In the genomic region with DNA sequence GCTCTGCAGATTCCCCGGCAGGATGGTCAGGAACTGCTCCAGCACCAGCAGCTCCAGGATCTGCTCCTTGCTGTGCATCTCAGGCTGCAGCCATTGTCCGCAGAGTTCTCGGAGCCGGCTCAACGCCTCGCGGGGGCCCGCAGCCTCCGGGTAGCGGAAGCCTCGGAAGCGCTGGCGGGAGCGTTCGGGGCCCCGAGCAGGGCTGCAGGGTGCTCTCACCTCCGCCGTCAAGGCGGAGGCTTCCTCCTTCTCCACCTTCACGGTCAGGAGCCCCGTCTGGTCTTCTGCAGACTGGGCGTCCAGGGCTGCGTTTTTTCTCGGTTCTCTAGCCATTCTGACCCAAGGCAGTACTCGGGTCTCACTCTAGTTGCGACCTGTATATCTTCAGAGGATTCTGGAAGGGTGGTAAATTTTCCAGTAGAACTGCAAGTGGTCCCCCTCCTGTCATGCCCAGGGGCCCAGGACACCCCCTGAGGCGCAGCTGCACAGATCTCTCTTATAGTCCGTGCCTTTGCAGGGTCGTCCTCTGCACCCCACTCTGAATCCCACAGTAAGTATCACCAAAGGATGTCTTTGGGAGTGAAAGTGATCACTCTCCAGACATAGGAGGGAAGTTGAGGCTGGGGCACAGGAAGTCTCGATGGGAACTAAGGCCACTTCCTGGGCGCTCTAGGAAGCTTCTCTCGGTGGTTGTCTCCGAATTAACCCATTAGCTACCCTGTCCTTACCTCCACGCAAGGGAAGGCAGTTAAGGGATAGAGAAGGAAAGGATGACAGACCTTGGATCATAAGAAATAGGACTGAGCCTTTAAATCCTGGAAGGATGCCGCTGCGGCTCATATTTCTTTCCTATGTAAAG, we compare ENCODE assay signal across 1 cellular context.
TF ChIP-seq lines count a peak whose summit lies in the region.

Gene ZKSCAN4 (minus strand): TSS at position 622 of the 859 bp plus-strand sequence. CDS start 289 bp downstream, at position 333.

TF ChIP-seq in K562, 482 proteins besides CTCF, POLR2A, EP300 and RAD21 (continued from another document and continues in another):
- TF ChIP-seq ZNF592 (IDR thresholded peaks at IDR 0.05) (peak; percentile 34; the same call in 1 of the 2 replicates), SMARCA4 (IDR thresholded peaks at IDR 0.05) (no peak), SMAD1 (IDR thresholded peaks at IDR 0.05; ENCODE audit: low read depth, low read length, partially characterized antibody) (no peak), SIRT6 (IDR thresholded peaks at IDR 0.05; ENCODE audit: low read depth, low read length) (no peak), MCM7 (IDR thresholded peaks at IDR 0.05) (no peak), E2F6 (IDR thresholded peaks at IDR 0.05; ENCODE audit: borderline replicate concordance in 1 of 2, extremely low read depth in 1 of 2, insufficient read depth in 1 of 2, insufficient read length in 1 of 2, low read depth in 1 of 2, low read length in 1 of 2, poor library complexity in 1 of 2, severe bottlenecking in 1 of 2) (peak in 1 of 2 experiments; percentile 42), ZNF584 (CRISPR knock-in tag; IDR thresholded peaks at IDR 0.05; ENCODE audit: low read depth) (no peak), TEAD4 (IDR thresholded peaks at IDR 0.05; ENCODE audit: low read length) (peak; percentile 53), TEAD4 (CRISPR knock-in tag; IDR thresholded peaks at IDR 0.05; ENCODE audit: borderline replicate concordance) (no peak), ZNF408 (CRISPR knock-in tag; IDR thresholded peaks at IDR 0.05; ENCODE audit: low read depth) (no peak), GABPB2 (CRISPR knock-in tag; conservative IDR thresholded peaks at IDR 0.05) (no peak), ZNF780A (CRISPR knock-in tag; IDR thresholded peaks at IDR 0.05) (no peak), RHOXF2B (CRISPR knock-in tag; conservative IDR thresholded peaks at IDR 0.05) (no peak), DIDO1 (tag; IDR thresholded peaks at IDR 0.05; ENCODE audit: low read depth) (peak; percentile 98), TARDBP (IDR thresholded peaks at IDR 0.05) (peak; percentile 83), FOSL1 (tag; conservative IDR thresholded peaks at IDR 0.05) (no peak), HLTF (IDR thresholded peaks at IDR 0.05) (no peak), SAFB (IDR thresholded peaks at IDR 0.05; ENCODE audit: borderline replicate concordance, low read depth, low read length) (no peak), ZNF24 (IDR thresholded peaks at IDR 0.05) (peak; percentile 67; the same call in 1 of the 2 replicates), E2F3 (CRISPR knock-in tag; IDR thresholded peaks at IDR 0.05) (no peak), ZNF431 (CRISPR knock-in tag; IDR thresholded peaks at IDR 0.05) (no peak), ZNF77 (CRISPR knock-in tag; IDR thresholded peaks at IDR 0.05) (no peak), SIN3A (IDR thresholded peaks at IDR 0.05; ENCODE audit: borderline replicate concordance in 2 of 2, control insufficient read depth in 1 of 2, low read depth in 2 of 2, low read length in 2 of 2) (peak; percentile 75 to 82; a peak in 3 of 4 replicates), STAG1 (CRISPR knock-in tag; IDR thresholded peaks at IDR 0.05; ENCODE audit: borderline replicate concordance) (no peak), SMC3 (conservative IDR thresholded peaks at IDR 0.05; ENCODE audit: insufficient read depth, low read depth, low read length) (0 out of 2 replicates have a peak, but pooled peaks have one; percentile 10), CBX3 (IDR thresholded peaks at IDR 0.05; ENCODE audit: borderline replicate concordance in 1 of 2, low read length in 2 of 2) (peak in 1 of 2 experiments; percentile 89; a peak in 2 of 3 replicates), STAT5A (IDR thresholded peaks at IDR 0.05; ENCODE audit: borderline replicate concordance, low read length) (peak; percentile 39; the same call in 1 of the 2 replicates), HDAC1 (IDR thresholded peaks at IDR 0.05) (peak in 1 of 2 experiments; percentile 81; a peak in 2 of 4 replicates), L3MBTL2 (IDR thresholded peaks at IDR 0.05) (peak; percentile 10; the same call in 1 of the 2 replicates), E4F1 (CRISPR knock-in tag; IDR thresholded peaks at IDR 0.05; ENCODE audit: borderline replicate concordance) (no peak), ARID2 (IDR thresholded peaks at IDR 0.05) (no peak), PTTG1 (tag; IDR thresholded peaks at IDR 0.05; ENCODE audit: low read depth) (no peak), MCM5 (IDR thresholded peaks at IDR 0.05; ENCODE audit: low read depth) (no peak)
- TF ChIP-seq, protein P1, sequence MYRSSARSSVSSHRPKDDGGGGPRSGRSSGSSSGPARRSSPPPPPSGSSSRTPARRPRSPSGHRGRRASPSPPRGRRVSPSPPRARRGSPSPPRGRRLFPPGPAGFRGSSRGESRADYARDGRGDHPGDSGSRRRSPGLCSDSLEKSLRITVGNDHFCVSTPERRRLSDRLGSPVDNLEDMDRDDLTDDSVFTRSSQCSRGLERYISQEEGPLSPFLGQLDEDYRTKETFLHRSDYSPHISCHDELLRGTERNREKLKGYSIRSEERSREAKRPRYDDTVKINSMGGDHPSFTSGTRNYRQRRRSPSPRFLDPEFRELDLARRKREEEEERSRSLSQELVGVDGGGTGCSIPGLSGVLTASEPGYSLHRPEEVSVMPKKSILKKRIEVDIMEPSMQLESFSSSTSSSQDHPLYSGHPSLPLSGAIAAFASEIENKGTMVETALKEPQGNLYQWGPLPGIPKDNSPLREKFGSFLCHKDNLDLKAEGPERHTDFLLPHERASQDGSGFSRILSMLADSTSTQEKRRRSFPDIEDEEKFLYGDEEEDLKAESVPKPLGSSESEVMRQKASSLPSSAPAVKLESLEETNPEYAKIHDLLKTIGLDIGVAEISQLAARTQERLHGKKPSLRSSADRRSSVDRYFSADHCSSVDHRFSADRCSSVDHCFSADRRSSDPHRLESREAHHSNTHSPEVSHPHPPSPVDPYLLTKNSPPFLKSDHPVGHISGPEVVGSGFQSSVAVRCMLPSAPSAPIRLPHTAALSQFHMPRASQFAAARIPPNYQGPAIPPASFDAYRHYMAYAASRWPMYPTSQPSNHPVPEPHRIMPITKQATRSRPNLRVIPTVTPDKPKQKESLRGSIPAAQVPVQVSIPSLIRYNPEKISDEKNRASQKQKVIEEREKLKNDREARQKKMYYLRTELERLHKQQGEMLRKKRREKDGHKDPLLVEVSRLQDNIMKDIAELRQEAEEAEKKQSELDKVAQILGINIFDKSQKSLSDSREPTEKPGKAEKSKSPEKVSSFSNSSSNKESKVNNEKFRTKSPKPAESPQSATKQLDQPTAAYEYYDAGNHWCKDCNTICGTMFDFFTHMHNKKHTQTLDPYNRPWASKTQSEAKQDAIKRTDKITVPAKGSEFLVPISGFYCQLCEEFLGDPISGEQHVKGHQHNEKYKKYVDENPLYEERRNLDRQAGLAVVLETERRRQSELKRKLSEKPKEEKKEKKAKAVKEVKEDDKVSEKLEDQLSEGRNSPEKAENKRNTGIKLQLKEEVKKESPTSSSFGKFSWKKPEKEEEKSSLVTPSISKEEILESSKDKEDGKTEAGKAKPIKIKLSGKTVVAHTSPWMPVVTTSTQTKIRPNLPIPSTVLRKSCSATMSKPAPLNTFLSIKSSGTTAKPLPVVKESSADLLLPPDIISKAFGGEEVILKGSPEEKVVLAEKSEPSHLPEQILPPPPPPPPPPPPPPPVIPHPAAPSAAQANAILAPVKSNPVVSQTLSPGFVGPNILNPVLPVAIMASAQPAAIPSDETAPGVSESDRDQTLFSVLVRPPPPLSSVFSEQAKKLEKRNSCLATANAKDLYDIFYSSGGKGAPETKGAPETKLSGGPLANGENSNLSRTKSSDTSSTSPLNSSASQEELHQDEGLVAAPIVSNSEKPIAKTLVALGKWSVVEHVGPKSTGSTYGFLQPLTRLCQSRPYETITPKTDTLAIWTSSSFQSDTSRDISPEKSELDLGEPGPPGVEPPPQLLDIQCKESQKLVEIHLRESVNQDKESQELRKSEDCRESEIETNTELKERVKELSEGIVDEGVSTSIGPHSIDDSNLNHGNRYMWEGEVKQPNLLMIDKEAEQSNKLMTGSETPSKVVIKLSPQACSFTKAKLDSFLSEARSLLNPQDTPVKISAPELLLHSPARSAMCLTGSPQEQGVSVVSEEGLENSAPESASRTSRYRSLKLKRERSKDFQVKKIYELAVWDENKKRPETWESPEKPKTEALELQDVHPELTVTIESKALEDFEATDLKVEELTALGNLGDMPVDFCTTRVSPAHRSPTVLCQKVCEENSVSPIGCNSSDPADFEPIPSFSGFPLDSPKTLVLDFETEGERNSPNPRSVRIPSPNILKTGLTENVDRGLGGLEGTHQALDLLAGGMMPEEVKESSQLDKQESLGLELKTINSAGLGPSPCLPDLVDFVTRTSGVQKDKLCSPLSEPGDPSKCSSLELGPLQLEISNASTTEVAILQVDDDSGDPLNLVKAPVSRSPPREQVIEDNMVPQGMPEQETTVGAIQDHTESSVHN (IDR thresholded peaks at IDR 0.05; ENCODE audit: borderline replicate concordance in 1 of 2, low read depth in 1 of 2), result no peak; a peak in 1 of 4 replicates
- TF ChIP-seq, protein P2, sequence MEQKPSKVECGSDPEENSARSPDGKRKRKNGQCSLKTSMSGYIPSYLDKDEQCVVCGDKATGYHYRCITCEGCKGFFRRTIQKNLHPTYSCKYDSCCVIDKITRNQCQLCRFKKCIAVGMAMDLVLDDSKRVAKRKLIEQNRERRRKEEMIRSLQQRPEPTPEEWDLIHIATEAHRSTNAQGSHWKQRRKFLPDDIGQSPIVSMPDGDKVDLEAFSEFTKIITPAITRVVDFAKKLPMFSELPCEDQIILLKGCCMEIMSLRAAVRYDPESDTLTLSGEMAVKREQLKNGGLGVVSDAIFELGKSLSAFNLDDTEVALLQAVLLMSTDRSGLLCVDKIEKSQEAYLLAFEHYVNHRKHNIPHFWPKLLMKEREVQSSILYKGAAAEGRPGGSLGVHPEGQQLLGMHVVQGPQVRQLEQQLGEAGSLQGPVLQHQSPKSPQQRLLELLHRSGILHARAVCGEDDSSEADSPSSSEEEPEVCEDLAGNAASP (IDR thresholded peaks at IDR 0.05), result no peak
- TF ChIP-seq, protein P3, sequence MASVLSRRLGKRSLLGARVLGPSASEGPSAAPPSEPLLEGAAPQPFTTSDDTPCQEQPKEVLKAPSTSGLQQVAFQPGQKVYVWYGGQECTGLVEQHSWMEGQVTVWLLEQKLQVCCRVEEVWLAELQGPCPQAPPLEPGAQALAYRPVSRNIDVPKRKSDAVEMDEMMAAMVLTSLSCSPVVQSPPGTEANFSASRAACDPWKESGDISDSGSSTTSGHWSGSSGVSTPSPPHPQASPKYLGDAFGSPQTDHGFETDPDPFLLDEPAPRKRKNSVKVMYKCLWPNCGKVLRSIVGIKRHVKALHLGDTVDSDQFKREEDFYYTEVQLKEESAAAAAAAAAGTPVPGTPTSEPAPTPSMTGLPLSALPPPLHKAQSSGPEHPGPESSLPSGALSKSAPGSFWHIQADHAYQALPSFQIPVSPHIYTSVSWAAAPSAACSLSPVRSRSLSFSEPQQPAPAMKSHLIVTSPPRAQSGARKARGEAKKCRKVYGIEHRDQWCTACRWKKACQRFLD (CRISPR knock-in tag; IDR thresholded peaks at IDR 0.05), result 0 out of 2 replicates have a peak, but pooled peaks have one; percentile 64
